ENCODE assay signal across 8 cellular contexts in the genomic region with DNA sequence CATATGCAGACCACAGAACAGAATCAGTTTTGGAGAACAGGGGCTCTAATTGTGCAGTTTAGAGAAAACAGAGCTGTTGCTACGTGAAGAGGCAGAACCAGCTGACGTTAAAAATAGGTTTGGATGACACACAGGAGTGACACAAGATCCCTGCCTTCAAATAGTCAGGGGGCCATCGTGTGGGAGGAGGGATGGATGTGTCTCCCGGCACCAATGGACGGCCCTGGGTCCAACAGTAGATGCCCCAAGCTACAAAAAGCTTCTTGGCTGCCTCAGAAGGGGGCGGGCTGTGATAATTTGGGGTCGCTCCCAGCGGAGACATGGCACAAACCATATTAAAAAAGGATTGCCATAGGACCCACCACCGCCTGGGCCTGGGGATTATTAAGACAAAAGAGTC.
DNase-seq lines count a peak whose midpoint lies in the region; ATAC-seq, FAIRE-seq and TF ChIP-seq lines count a peak whose summit lies in the region.

No MANE protein-coding gene starts in this region.

- no peaks in the 10 kb centered on the region for H3K9me3 Mint-ChIP-seq in effector memory CD8-positive, alpha-beta T cell
- H3K9me3 Mint-ChIP-seq in nephron progenitor cell = no peaks in the 10 kb centered on the region

- no peak for FAIRE-seq in H54 (lab: Jason Lieb, UNC)

- ATAC-seq in effector memory CD8-positive, alpha-beta T cell (replicated peaks) = no peak
- ATAC-seq in HG02852 (IDR thresholded peaks at IDR 0.05; ENCODE audit: unreplicated experiment) = no peak
- no peak for ATAC-seq in GM19452 (IDR thresholded peaks at IDR 0.05; ENCODE audit: unreplicated experiment)

- no peak for TF ChIP-seq CTCF in AG10803 (conservative IDR thresholded peaks at IDR 0.05; ENCODE audit: low read length)
- TF ChIP-seq CTCF in nephron progenitor cell (IDR thresholded peaks at IDR 0.05) = no peak
- TF ChIP-seq CTCF in GM10248 (IDR thresholded peaks at IDR 0.05; ENCODE audit: control extremely low read depth, extremely low read depth, low read depth, missing control alignments) = no peak

- DNase-seq in AG10803 (ENCODE audit: low read depth) = peak; percentile 54
- DNase-seq in NCI-H69 (lab: John Stamatoyannopoulos, UW) = peak; percentile 41
- no peak for DNase-seq in effector memory CD8-positive, alpha-beta T cell
- no peak for DNase-seq in nephron progenitor cell
- DNase-seq in GM10248 (ENCODE audit: extremely low spot score) = no peak
- no peak for DNase-seq in H54 (ENCODE audit: insufficient read length, low spot score)

- H3K27ac Mint-ChIP-seq in effector memory CD8-positive, alpha-beta T cell = peak overlapping the region; percentile 82 to 88
- peak overlapping the region; percentile 83 for H3K27ac Mint-ChIP-seq in nephron progenitor cell

- H3K4me3 Mint-ChIP-seq in effector memory CD8-positive, alpha-beta T cell = peak overlapping the region in 1 of 2 donors; percentile 51
- peak overlapping the region; percentile 31 for H3K4me3 Mint-ChIP-seq in nephron progenitor cell

- H3K4me3 ChIP-seq in AG10803 (ENCODE audit: low read length) = no peak overlapping the region

- POLR2A ChIA-PET in GM10248 (lab: Yijun Ruan, JAX) = no interaction called here

- no peak for TF ChIP-seq POLR2A in H54 (IDR thresholded peaks at IDR 0.05; ENCODE audit: low read depth, low read length)

- H3K36me3 Mint-ChIP-seq in effector memory CD8-positive, alpha-beta T cell (ENCODE audit: insufficient read depth) = peaks cover 12% of the 10 kb centered on the region
- no peaks in the 10 kb centered on the region for H3K36me3 Mint-ChIP-seq in nephron progenitor cell (ENCODE audit: low read depth)

- H3K27me3 Mint-ChIP-seq in effector memory CD8-positive, alpha-beta T cell = no peaks in the 10 kb centered on the region
- no peaks in the 10 kb centered on the region for H3K27me3 Mint-ChIP-seq in nephron progenitor cell (ENCODE audit: low read depth, poor library complexity)

- H3K4me1 Mint-ChIP-seq in effector memory CD8-positive, alpha-beta T cell (ENCODE audit: low read depth in 2 of 2) = peaks cover 68 to 70% of the 10 kb centered on the region in 2 donors
- peaks cover 95% of the 10 kb centered on the region for H3K4me1 Mint-ChIP-seq in nephron progenitor cell

- CTCF ChIA-PET in GM10248 (lab: Yijun Ruan, JAX) = interaction anchor here (0.9 to 1.5 kb wide), 2 partner anchors 14 to 18 kb away, joined by 3 to 4 read pairs; no protein-coding TSS in a partner anchor

Comparison
In these comparisons a context has a peak if more than half of its experiments do, and no peak if none do; other contexts are left out.
1. DNase-seq: peak in AG10803 (single experiment) and NCI-H69 (single experiment); none in effector memory CD8-positive, alpha-beta T cell (0 of 3), nephron progenitor cell (single experiment), GM10248 (single experiment) and H54 (single experiment).